ENCODE assay signal across 8 cellular contexts in the genomic region with DNA sequence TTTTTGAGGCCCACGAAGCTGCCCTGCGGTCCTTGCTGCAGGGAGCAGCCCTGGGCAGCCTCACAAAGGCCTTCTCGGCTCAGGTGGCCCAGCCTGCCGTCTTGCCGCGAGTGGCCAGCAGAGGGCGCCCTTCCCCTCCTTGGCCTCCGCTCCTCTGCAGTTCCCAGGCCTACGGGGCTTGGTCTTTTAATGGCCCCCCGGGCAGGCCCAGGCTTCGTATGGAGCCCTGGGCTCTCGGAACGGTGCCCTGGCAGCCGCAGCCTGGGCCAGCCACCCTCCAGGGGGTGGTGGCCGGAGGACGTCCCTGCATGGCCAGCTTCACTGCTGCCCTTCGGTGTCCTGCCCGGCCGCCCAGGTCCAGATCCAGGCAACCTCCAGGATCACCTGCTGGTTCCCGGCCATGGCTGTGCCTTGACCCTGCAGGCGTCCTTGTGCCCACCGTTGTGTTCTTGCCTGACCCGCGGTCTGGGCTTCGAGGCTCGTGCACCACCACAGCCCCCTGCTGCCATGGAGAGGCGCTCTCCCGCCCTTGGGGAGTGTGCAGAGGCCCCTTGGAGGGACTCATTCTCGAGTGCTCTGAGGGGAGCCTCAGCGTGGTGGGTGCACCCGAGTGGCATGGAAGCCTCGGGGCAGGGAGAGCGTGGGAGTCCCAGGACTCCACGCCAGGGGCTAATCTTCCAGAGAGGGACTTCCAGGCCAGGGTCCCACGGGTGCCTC. TPM values are rescaled to one million over a fixed set of nuclear protein-coding genes. Genes with fewer than 3 reads are reported as not detected.
DNase-seq lines count a peak whose midpoint lies in the region; ATAC-seq and TF ChIP-seq lines count a peak whose summit lies in the region.

No MANE protein-coding gene starts in this region.

- H3K4me3 ChIP-seq in psoas muscle = no peak overlapping the region

- 47 to 50% (median 48%) methylated on average over 24 to 35 of the region's 35 CpGs for WGBS in psoas muscle, 3 donors

- peak overlapping the region in 1 of 7 donors; percentile 54 for H3K27ac Mint-ChIP-seq in CD14-positive monocyte

- H3K9me3 Mint-ChIP-seq in CD14-positive monocyte = no peaks in the 10 kb centered on the region

- no peaks in the 10 kb centered on the region for H3K4me1 ChIP-seq in psoas muscle

- H3K36me3 ChIP-seq in psoas muscle (ENCODE audit: insufficient read depth in 1 of 2, low read depth in 1 of 2) = no peaks in the 10 kb centered on the region

- no peaks in the 10 kb centered on the region for H3K36me3 Mint-ChIP-seq in CD14-positive monocyte

- ATAC-seq in psoas muscle (peak; percentile 68 to 79 (median 68)), GM18858 (IDR thresholded peaks at IDR 0.05; ENCODE audit: unreplicated experiment) (no peak)

- no peak overlapping the region for H3K4me3 Mint-ChIP-seq in CD14-positive monocyte

- CTCF ChIA-PET in RWPE1 (lab: Yijun Ruan, JAX) = interaction anchor here (0.7 to 2.2 kb wide), 12 partner anchors 11 to 100 kb away, joined by 3 to 12 read pairs (median 4); no protein-coding TSS in a partner anchor

- TF ChIP-seq CTCF in CD14-positive monocyte (IDR thresholded peaks at IDR 0.05) (peak; percentile 99), RWPE1 (conservative IDR thresholded peaks at IDR 0.05; ENCODE audit: low read depth) (peak; percentile 92), psoas muscle (IDR thresholded peaks at IDR 0.05) (peak; percentile 70)

- H3K27me3 Mint-ChIP-seq in CD14-positive monocyte (ENCODE audit: low read depth in 3 of 3) = peaks cover 0 to 4% (median 2%) of the 10 kb centered on the region in 3 donors

- POLR2A ChIA-PET in RWPE1 (lab: Yijun Ruan, JAX; ENCODE audit: low non-redundant PET) = interaction anchor here (0.7 kb wide), 1 partner anchor 10 kb away, joined by 3 read pairs; no protein-coding TSS in a partner anchor

- H3K9me3 ChIP-seq in psoas muscle = no peaks in the 10 kb centered on the region

- H3K27ac ChIP-seq in RWPE1 (no peak overlapping the region), psoas muscle (no peak overlapping the region)

- peaks cover 3% of the 10 kb centered on the region for H3K4me1 Mint-ChIP-seq in CD14-positive monocyte

- intact Hi-C loops in CD14-positive monocyte (cut with micrococcal nuclease) (no loop called here), psoas muscle (cut with DNase I) (no loop called here)

- H3K27me3 ChIP-seq in psoas muscle (ENCODE audit: insufficient read depth in 3 of 3, low read length in 2 of 3) = peaks cover 0 to 18% (median 14%) of the 10 kb centered on the region in 3 donors

- no peak for DNase-seq in CD14-positive monocyte (ENCODE audit: low spot score)
- DNase-seq in HK-2 (ENCODE audit: unreplicated experiment) = peak; percentile 79
- peak; percentile 73 for DNase-seq in RWPE1 (ENCODE audit: low spot score)
- peak; percentile 52 for DNase-seq in activated gamma-delta T cell treated with anti-CD3 and anti-CD28 coated beads, Interleukin-2, amount 50 U/mL, for 16 hours (ENCODE audit: low read depth)
- peak; percentile 50 for DNase-seq in glomerular visceral epithelial cell (ENCODE audit: extremely low spot score)
- peak; percentile 39 to 69 for DNase-seq in psoas muscle
- no peak for DNase-seq in ureter (ENCODE audit: low spot score)

RNA-seq across cellular contexts. Expression of a gene that starts 9.4 kb away (rescaled TPM):
- not detected for polyA plus RNA-seq in CD14-positive monocyte
- under 1 TPM in 3 of 4 donors, not detected in 1; 0.15 to 0.84 (median 0.51) TPM for total RNA-seq in psoas muscle
- polyA plus RNA-seq in psoas muscle = under 1 TPM; 0.04 to 0.61 (median 0.06) TPM
- total RNA-seq in ureter = 6.4 TPM

RNA-seq across cellular contexts. Expression of a gene that starts 43.5 kb away (rescaled TPM):
- polyA plus RNA-seq in CD14-positive monocyte = not detected
- 1 to 10 TPM; 1.8 to 3.2 (median 2.3) TPM for total RNA-seq in psoas muscle
- polyA plus RNA-seq in psoas muscle = 1 to 10 TPM in 2 of 3 donors, under 1 TPM in 1; 0.99 to 1.6 (median 1.4) TPM
- total RNA-seq in ureter = 6.1 TPM

Comparison
In these comparisons a context has a peak if more than half of its experiments do, and no peak if none do; other contexts are left out.
1. DNase-seq: peak in HK-2 (single experiment), RWPE1 (single experiment), activated gamma-delta T cell treated with anti-CD3 and anti-CD28 coated beads, Interleukin-2, amount 50 U/mL, for 16 hours (single experiment), glomerular visceral epithelial cell (single experiment) and psoas muscle (2 of 2); none in CD14-positive monocyte (single experiment) and ureter (single experiment).
2. Peak in every context shown above with its lines, with median percentiles within 50 percentile points of each other: CTCF ChIP-seq.